ENCODE assay signal across 8 cellular contexts in genomic region chr2:3379339-3379646, GRCh38. TPM values are rescaled to one million over a fixed set of nuclear protein-coding genes. Genes with fewer than 3 reads are reported as not detected.
DNase-seq lines count a peak whose midpoint lies in the region; ATAC-seq and TF ChIP-seq lines count a peak whose summit lies in the region.

No MANE protein-coding gene starts in this region.

- H3K27me3 ChIP-seq in AG04450 (ENCODE audit: control insufficient read depth, insufficient read depth, low read length): no peaks in the 10 kb centered on the region

- ATAC-seq in naive B cell (ENCODE audit: low read depth in 2 of 2) (no peak), GM19397 (IDR thresholded peaks at IDR 0.05; ENCODE audit: unreplicated experiment) (no peak), HG03159 (IDR thresholded peaks at IDR 0.05; ENCODE audit: unreplicated experiment) (no peak)

- H3K27ac Mint-ChIP-seq in IgD-negative memory B cell: peak overlapping the region; percentile 95 to 97 (median 96)
- H3K27ac Mint-ChIP-seq in naive B cell: peak overlapping the region; percentile 95 to 97 (median 96)

- H3K27me3 Mint-ChIP-seq in IgD-negative memory B cell: no peaks in the 10 kb centered on the region
- H3K27me3 Mint-ChIP-seq in naive B cell: no peaks in the 10 kb centered on the region

- DNase-seq in AG04450 (ENCODE audit: low read depth, low spot score) (no peak), choroid plexus epithelial cell (ENCODE audit: low read depth) (no peak), naive B cell (no peak), midbrain (lab: John Stamatoyannopoulos, UW) (no peak)
- DNase-seq in stimulated activated CD4-positive, alpha-beta T cell treated with anti-CD3 and anti-CD28 coated beads, Interleukin-4, amount 100 ng/mL, for 4 hours: no peak

- POLR2A ChIA-PET in AG04450 (lab: Yijun Ruan, JAX): no interaction called here

- H3K4me3 ChIP-seq in AG04450 (ENCODE audit: low read depth, low read length) (peak overlapping the region; percentile 99), choroid plexus epithelial cell (ENCODE audit: low read depth, low read length) (peak overlapping the region; percentile 100)

- H3K4me3 Mint-ChIP-seq in IgD-negative memory B cell: peak overlapping the region; percentile 93 to 100 (median 94)
- H3K4me3 Mint-ChIP-seq in naive B cell: peak overlapping the region; percentile 93 to 98 (median 96)

- H3K36me3 Mint-ChIP-seq in IgD-negative memory B cell (peaks cover 5% of the 10 kb centered on the region), naive B cell (no peaks in the 10 kb centered on the region)

- peaks cover 13% of the 10 kb centered on the region; the same call in 1 of the 2 replicates for H3K9me3 ChIP-seq in AG04450 (ENCODE audit: control insufficient read depth, insufficient read depth, low read length)

- CTCF ChIA-PET in AG04450 (lab: Charles Lee): interaction anchor here (3.6 kb wide), 1 partner anchor 45 kb away, joined by 13 read pairs; no protein-coding TSS in a partner anchor

- peak overlapping the region; percentile 88 for H3K27ac ChIP-seq in AG04450 (ENCODE audit: low read depth, low read length)

- TF ChIP-seq CTCF in AG04450 (IDR thresholded peaks at IDR 0.05; ENCODE audit: low read depth, low read length): no peak
- no peak for TF ChIP-seq CTCF in choroid plexus epithelial cell (conservative IDR thresholded peaks at IDR 0.05; ENCODE audit: low read depth, low read length)

- peaks cover 0 to 2% (median 0%) of the 10 kb centered on the region in 3 donors for H3K9me3 Mint-ChIP-seq in IgD-negative memory B cell
- H3K9me3 Mint-ChIP-seq in naive B cell: peaks cover 0 to 8% (median 0%) of the 10 kb centered on the region in 7 donors

- peaks cover 27 to 39% (median 30%) of the 10 kb centered on the region in 3 donors for H3K4me1 Mint-ChIP-seq in IgD-negative memory B cell
- peaks cover 28 to 62% (median 44%) of the 10 kb centered on the region in 3 donors for H3K4me1 Mint-ChIP-seq in naive B cell

RNA-seq across cellular contexts. Expression of gene TRAPPC12, which starts 0.2 kb away (rescaled TPM):
- 41.7 and 56.0 TPM in 2 replicates for polyA plus RNA-seq in AG04450 (2011; rRNA removed)
- polyA minus RNA-seq in AG04450 (2011; rRNA and poly(A)+ RNA removed): 70.8 and 94.8 TPM in 2 replicates
- 40.9 TPM for polyA plus RNA-seq in IgD-negative memory B cell
- 10 to 100 TPM; 31.3 to 36.3 (median 33.1) TPM for polyA plus RNA-seq in naive B cell (ENCODE audit: low read depth in 6 of 6)

RNA-seq across cellular contexts. Expression of gene EIPR1, which starts 1.7 kb away (rescaled TPM):
- polyA plus RNA-seq in AG04450 (2011; rRNA removed) (33.2 and 39.3 TPM in 2 replicates), IgD-negative memory B cell (41.5 TPM), naive B cell (ENCODE audit: low read depth in 6 of 6) (10 to 100 TPM; 35.7 to 53.9 (median 40.9) TPM)
- polyA minus RNA-seq in AG04450 (2011; rRNA and poly(A)+ RNA removed): 22.2 and 27.7 TPM in 2 replicates
